In genomic region chr10:55330485-55330884, GRCh38 we compare ENCODE assay signal across 23 cellular contexts.
"Had no signal": no experiment of that assay in that cellular context is flagged by ENCODE, and none has a peak within 500 bp of the region (broad histone marks: within the 10 kb centered on the region; RNA-seq: fewer than 3 reads in every experiment).

No MANE protein-coding gene starts in this region.

- H3K9me3 ChIP-seq: gastrocnemius medialis, lower lobe of right lung, mucosa of descending colon, testis, tibial artery had no signal

- H2AFZ ChIP-seq: neural progenitor cell, parathyroid adenoma had no signal

- H3K9ac ChIP-seq: neural progenitor cell, parathyroid adenoma had no signal

- H3K27ac ChIP-seq: coronary artery, gastrocnemius medialis, lower lobe of right lung, neural progenitor cell, parathyroid adenoma, testis, tibial artery had no signal

- H3K4me3 ChIP-seq: coronary artery, gastrocnemius medialis, lower lobe of right lung, mucosa of descending colon, neural progenitor cell, smooth muscle cell, testis, tibial artery had no signal

- H3K36me3 ChIP-seq: gastrocnemius medialis, lower lobe of right lung, neural progenitor cell, tibial artery had no signal

- H3K4me1 ChIP-seq: gastrocnemius medialis, lower lobe of right lung, neural progenitor cell, parathyroid adenoma, testis, tibial artery had no signal

- ATAC-seq: gastrocnemius medialis; left ventricle myocardium superior; lower lobe of right lung; mucosa of descending colon; natural killer cell treated with Interleukin-12 subunit alpha and Interleukin-12 subunit beta and Interleukin-15 and Interleukin-18, amount 100 ng/mL, for 72 hours; sciatic nerve; stimulated activated effector memory CD8-positive, alpha-beta T cell treated with anti-CD3 and anti-CD28 coated beads, Interleukin-12 subunit alpha, Interleukin-12 subunit beta, amount 100 ng/mL, for 72 hours had no signal

- H3K27me3 ChIP-seq: gastrocnemius medialis, neural progenitor cell, testis, tibial artery had no signal

- H3K4me2 ChIP-seq: neural progenitor cell, smooth muscle cell had no signal

- DNase-seq: dermis blood vessel endothelial cell; effector memory CD4-positive, alpha-beta T cell; foreskin fibroblast; gastrocnemius medialis; head of caudate nucleus; left ventricle myocardium superior; lower lobe of right lung; mucosa of descending colon; naive B cell; stimulated activated CD4-positive, alpha-beta T cell treated with anti-CD3 and anti-CD28 coated beads, Interleukin-12 subunit alpha, Interleukin-12 subunit beta, amount 100 ng/mL, for 4 hours; stimulated activated CD4-positive, alpha-beta T cell treated with anti-CD3 and anti-CD28 coated beads, Interleukin-2, amount 100 ng/mL, for 24 hours; stimulated activated CD4-positive, alpha-beta T cell treated with anti-CD3 and anti-CD28 coated beads, Interleukin-4, amount 100 ng/mL, for 24 hours; stimulated activated naive CD4-positive, alpha-beta T cell treated with Interleukin-2 at 50 U/mL for 16 hours; substantia nigra; testis; tibial artery had no signal

- H3K79me2 ChIP-seq: parathyroid adenoma had no signal
